ENCODE assay signal across 17 cellular contexts in the genomic region with DNA sequence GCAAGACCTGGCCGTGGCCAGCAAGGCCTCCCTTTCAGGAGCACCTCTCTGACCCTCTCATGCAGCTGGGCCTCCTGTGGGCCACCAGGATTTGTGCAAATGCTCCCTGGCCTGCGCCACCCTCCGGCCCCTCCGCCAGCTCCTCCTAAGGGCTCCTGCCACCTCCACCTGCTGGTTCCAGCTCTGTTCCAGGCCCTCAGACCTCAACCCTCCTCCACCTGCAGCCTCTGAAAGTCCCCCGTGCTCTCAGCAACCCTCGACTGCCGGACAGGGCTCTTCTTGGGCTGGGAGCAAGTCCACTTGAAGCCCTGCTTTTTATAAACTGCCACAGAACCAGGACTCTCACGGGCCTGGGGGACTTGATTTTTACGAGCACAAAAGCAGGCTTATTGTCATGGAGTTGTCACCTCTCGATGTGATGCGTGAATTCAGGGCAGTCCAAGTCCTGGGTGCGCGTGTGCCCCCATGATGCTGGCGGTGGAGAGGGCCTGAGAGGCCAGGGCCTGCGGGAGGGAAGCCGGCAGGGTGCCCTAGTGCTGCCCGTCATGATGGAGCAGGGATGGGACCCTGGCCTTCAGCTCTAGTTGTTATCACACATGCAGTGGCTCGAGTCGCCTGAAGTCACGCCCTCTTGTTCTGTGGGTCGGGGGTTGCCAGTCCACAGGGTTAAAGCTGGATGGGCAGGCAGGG. TPM values are rescaled to one million over a fixed set of nuclear protein-coding genes. Genes with fewer than 3 reads are reported as not detected.
DNase-seq lines count a peak whose midpoint lies in the region; ATAC-seq and TF ChIP-seq lines count a peak whose summit lies in the region.
"Had no signal": no experiment of that assay in that cellular context is flagged by ENCODE, and none has a peak within 500 bp of the region (broad histone marks: within the 10 kb centered on the region; RNA-seq: fewer than 3 reads in every experiment).

No MANE protein-coding gene starts in this region.

- TF ChIP-seq CTCF in GM06990 (IDR thresholded peaks at IDR 0.05; ENCODE audit: insufficient read depth, low read length, poor library complexity, severe bottlenecking) (no peak), coronary artery (IDR thresholded peaks at IDR 0.05) (no peak), neural crest cell (conservative IDR thresholded peaks at IDR 0.05) (no peak)

- H3K4me1 ChIP-seq in naive thymus-derived CD4-positive, alpha-beta T cell (ENCODE audit: control insufficient read depth in 2 of 2, insufficient read depth in 2 of 2, low read length in 2 of 2): no peaks in the 10 kb centered on the region

- H3K27me3 ChIP-seq in GM06990 (replicated peaks; ENCODE audit: control insufficient read depth, insufficient read depth, low read length): no peaks in the 10 kb centered on the region
- H3K27me3 ChIP-seq in naive thymus-derived CD4-positive, alpha-beta T cell (ENCODE audit: control insufficient read depth in 2 of 2, insufficient read depth in 2 of 2, low read length in 2 of 2): no peaks in the 10 kb centered on the region
- H3K27me3 ChIP-seq: esophagus squamous epithelium had no signal

- peaks cover 4% of the 10 kb centered on the region for H3K27me3 Mint-ChIP-seq in IgD-negative memory B cell
- peaks cover 11% of the 10 kb centered on the region for H3K27me3 Mint-ChIP-seq in neural crest cell (ENCODE audit: low read depth)
- H3K27me3 Mint-ChIP-seq in naive thymus-derived CD4-positive, alpha-beta T cell: no peaks in the 10 kb centered on the region
- H3K27me3 Mint-ChIP-seq: activated naive CD8-positive, alpha-beta T cell; type B pancreatic cell had no signal

- H3K4me3 ChIP-seq in GM06990 (replicated peaks; ENCODE audit: low read depth, low read length): no peak overlapping the region
- H3K4me3 ChIP-seq in coronary artery: no peak overlapping the region
- no peak overlapping the region for H3K4me3 ChIP-seq in naive thymus-derived CD4-positive, alpha-beta T cell (ENCODE audit: low read length)
- H3K4me3 ChIP-seq: esophagus squamous epithelium, GM23338 had no signal

- CTCF ChIA-PET in naive thymus-derived CD4-positive, alpha-beta T cell (lab: Charles Lee): no interaction called here

- POLR2A ChIA-PET in naive thymus-derived CD4-positive, alpha-beta T cell (lab: Charles Lee): interaction anchor here (0.6 kb wide), 1 partner anchor 140 kb away, joined by 3 read pairs; no protein-coding TSS in a partner anchor

- H3K9me3 Mint-ChIP-seq in IgD-negative memory B cell (peaks cover 0 to 1% (median 0%) of the 10 kb centered on the region in 3 donors), neural crest cell (no peaks in the 10 kb centered on the region)
- H3K9me3 Mint-ChIP-seq in naive thymus-derived CD4-positive, alpha-beta T cell: peaks cover 0 to 2% (median 0%) of the 10 kb centered on the region in 11 donors
- H3K9me3 Mint-ChIP-seq: GM23338, type B pancreatic cell had no signal

- H3K4me1 Mint-ChIP-seq in IgD-negative memory B cell: peaks cover 0 to 1% (median 0%) of the 10 kb centered on the region in 3 donors
- peaks cover 24% of the 10 kb centered on the region for H3K4me1 Mint-ChIP-seq in neural crest cell
- peaks cover 0 to 2% (median 0%) of the 10 kb centered on the region in 7 donors for H3K4me1 Mint-ChIP-seq in naive thymus-derived CD4-positive, alpha-beta T cell

- H3K27ac ChIP-seq in coronary artery: peak overlapping the region in 1 of 2 donors; percentile 45
- no peak overlapping the region for H3K27ac ChIP-seq in naive thymus-derived CD4-positive, alpha-beta T cell (ENCODE audit: low read depth, low read length)
- H3K27ac ChIP-seq: esophagus squamous epithelium had no signal

- peaks cover 7% of the 10 kb centered on the region for H3K36me3 ChIP-seq in GM06990 (ENCODE audit: control insufficient read depth, insufficient read depth, low read length)
- no peaks in the 10 kb centered on the region for H3K36me3 ChIP-seq in naive thymus-derived CD4-positive, alpha-beta T cell (ENCODE audit: control insufficient read depth in 2 of 3, insufficient read depth in 3 of 3, low read length in 3 of 3)

- H3K27ac Mint-ChIP-seq in IgD-negative memory B cell (peak overlapping the region in 2 of 3 donors; percentile 91 to 93), neural crest cell (ENCODE audit: unreplicated experiment) (peak overlapping the region; percentile 96)
- peak overlapping the region in 2 of 9 donors; percentile 22 to 48 for H3K27ac Mint-ChIP-seq in naive thymus-derived CD4-positive, alpha-beta T cell
- H3K27ac Mint-ChIP-seq: activated naive CD8-positive, alpha-beta T cell; GM23338; type B pancreatic cell had no signal

- DNase-seq in GM06990 (ENCODE audit: extremely low read depth, insufficient read length): peak; percentile 17
- DNase-seq in coronary artery (ENCODE audit: low spot score): peak; percentile 79
- no peak for DNase-seq in neural crest cell (ENCODE audit: low read depth, low spot score)
- no peak for DNase-seq in NCI-H446 treated with DMSO at 0.1 percent for 48 hours (lab: John Stamatoyannopoulos, UW)
- no peak for DNase-seq in naive thymus-derived CD4-positive, alpha-beta T cell
- DNase-seq in HuH-7.5 (ENCODE audit: low spot score): no peak
- DNase-seq: AML-193; esophagus squamous epithelium; NCI-H1105; SHP77; stimulated activated naive CD4-positive, alpha-beta T cell had no signal

- H3K4me3 Mint-ChIP-seq in IgD-negative memory B cell (peak overlapping the region in 1 of 4 donors; percentile 52), neural crest cell (peak overlapping the region; percentile 72)
- no peak overlapping the region for H3K4me3 Mint-ChIP-seq in naive thymus-derived CD4-positive, alpha-beta T cell
- H3K4me3 Mint-ChIP-seq: activated naive CD8-positive, alpha-beta T cell; GM23338; type B pancreatic cell had no signal

- no peaks in the 10 kb centered on the region for H3K9me3 ChIP-seq in naive thymus-derived CD4-positive, alpha-beta T cell (ENCODE audit: control insufficient read depth in 2 of 3, low read length in 3 of 3)
- H3K9me3 ChIP-seq: esophagus squamous epithelium had no signal

- H3K36me3 Mint-ChIP-seq in IgD-negative memory B cell: peaks cover 3% of the 10 kb centered on the region
- no peaks in the 10 kb centered on the region for H3K36me3 Mint-ChIP-seq in neural crest cell (ENCODE audit: low read depth)
- no peaks in the 10 kb centered on the region for H3K36me3 Mint-ChIP-seq in naive thymus-derived CD4-positive, alpha-beta T cell
- H3K36me3 Mint-ChIP-seq: activated naive CD8-positive, alpha-beta T cell; type B pancreatic cell had no signal

- intact Hi-C loops in naive thymus-derived CD4-positive, alpha-beta T cell (cut with micrococcal nuclease): no loop called here

- ATAC-seq in HG02642 (IDR thresholded peaks at IDR 0.05; ENCODE audit: poor library complexity, unreplicated experiment): no peak
- no peak for ATAC-seq in naive thymus-derived CD4-positive, alpha-beta T cell
- ATAC-seq: left lobe of liver had no signal

RNA-seq across cellular contexts. Expression of a gene that starts 9.1 kb away (rescaled TPM):
- 11.8 TPM for polyA plus RNA-seq in IgD-negative memory B cell
- 39.6 and 44.9 TPM in 2 replicates for total RNA-seq in neural crest cell
- total RNA-seq in naive thymus-derived CD4-positive, alpha-beta T cell: 100 to 1,000 TPM in 1 of 5 experiments, 10 to 100 TPM in 4; 19.7 to 294 (median 31.3) TPM
- polyA plus RNA-seq in naive thymus-derived CD4-positive, alpha-beta T cell: 10 to 100 TPM; 10.4 to 14.9 TPM

RNA-seq across cellular contexts. Expression of a gene that starts 13.5 kb away (rescaled TPM):
- 1,925 TPM for polyA plus RNA-seq in IgD-negative memory B cell
- 3.2 and 4.8 TPM in 2 replicates for total RNA-seq in neural crest cell
- 100 to 1,000 TPM in 4 of 5 experiments, 10 to 100 TPM in 1; 94.4 to 517 (median 192) TPM for total RNA-seq in naive thymus-derived CD4-positive, alpha-beta T cell
- polyA plus RNA-seq in naive thymus-derived CD4-positive, alpha-beta T cell: 100 to 1,000 TPM; 463 to 787 TPM

RNA-seq across cellular contexts. Expression of a gene that starts 25.6 kb away (rescaled TPM):
- polyA plus RNA-seq in IgD-negative memory B cell: 70.8 TPM
- 38.3 and 39.3 TPM in 2 replicates for total RNA-seq in neural crest cell
- 10 to 100 TPM in 2 of 5 experiments, 1 to 10 TPM in 2, under 1 TPM in 1; 0.65 to 55.4 (median 6.6) TPM for total RNA-seq in naive thymus-derived CD4-positive, alpha-beta T cell
- 100 to 1,000 TPM in 1 of 2 donors, 10 to 100 TPM in 1; 69.1 to 180 TPM for polyA plus RNA-seq in naive thymus-derived CD4-positive, alpha-beta T cell

RNA-seq across cellular contexts. Expression of a gene that starts 26.2 kb away (rescaled TPM):
- 5.5 TPM for polyA plus RNA-seq in IgD-negative memory B cell
- total RNA-seq in neural crest cell: 12.3 and 13.9 TPM in 2 replicates
- 1 to 10 TPM in 4 of 5 experiments, under 1 TPM in 1; 0.83 to 5.7 (median 3.7) TPM for total RNA-seq in naive thymus-derived CD4-positive, alpha-beta T cell
- 1 to 10 TPM; 2.5 to 4.0 TPM for polyA plus RNA-seq in naive thymus-derived CD4-positive, alpha-beta T cell

Comparison
In these comparisons a context has a peak if more than half of its experiments do, and no peak if none do; other contexts are left out.
1. DNase-seq: peak in GM06990 (single experiment) and coronary artery (single experiment); none in neural crest cell (single experiment), NCI-H446 treated with DMSO at 0.1 percent for 48 hours (single experiment), naive thymus-derived CD4-positive, alpha-beta T cell (0 of 9) and HuH-7.5 (single experiment).
2. RNA of a gene that starts 13.5 kb away (total RNA-seq): 94.4 to 517 TPM in naive thymus-derived CD4-positive, alpha-beta T cell; 3.2 to 4.8 TPM in neural crest cell; every median in the first group is over 10 times any median in the second.